1 cellular context compared by ENCODE assay signal in the genomic region with DNA sequence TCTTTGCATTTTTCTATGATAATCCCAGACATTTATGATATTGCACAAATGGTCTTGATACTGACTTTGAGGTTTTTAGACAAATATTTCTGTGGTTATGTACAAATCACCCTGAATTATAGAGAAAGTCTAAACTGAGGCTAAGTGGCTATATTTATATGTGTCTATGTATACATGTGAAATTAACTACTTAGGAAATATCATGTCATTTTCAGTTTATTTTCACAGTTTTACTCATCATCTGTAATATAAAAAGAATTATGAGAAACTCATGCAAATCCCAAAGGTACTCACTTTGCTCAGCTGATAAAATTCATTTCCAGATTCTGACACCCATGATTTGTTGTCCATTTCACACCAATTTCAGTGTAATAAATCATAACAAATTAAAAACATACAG.
TF ChIP-seq lines count a peak whose summit lies in the region.

No MANE protein-coding gene starts in this region.

TF ChIP-seq in GM12878, 131 proteins besides CTCF, POLR2A, EP300 and RAD21 (continued from another document and continues in another):
- TF ChIP-seq, protein P1, sequence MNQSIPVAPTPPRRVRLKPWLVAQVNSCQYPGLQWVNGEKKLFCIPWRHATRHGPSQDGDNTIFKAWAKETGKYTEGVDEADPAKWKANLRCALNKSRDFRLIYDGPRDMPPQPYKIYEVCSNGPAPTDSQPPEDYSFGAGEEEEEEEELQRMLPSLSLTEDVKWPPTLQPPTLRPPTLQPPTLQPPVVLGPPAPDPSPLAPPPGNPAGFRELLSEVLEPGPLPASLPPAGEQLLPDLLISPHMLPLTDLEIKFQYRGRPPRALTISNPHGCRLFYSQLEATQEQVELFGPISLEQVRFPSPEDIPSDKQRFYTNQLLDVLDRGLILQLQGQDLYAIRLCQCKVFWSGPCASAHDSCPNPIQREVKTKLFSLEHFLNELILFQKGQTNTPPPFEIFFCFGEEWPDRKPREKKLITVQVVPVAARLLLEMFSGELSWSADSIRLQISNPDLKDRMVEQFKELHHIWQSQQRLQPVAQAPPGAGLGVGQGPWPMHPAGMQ (IDR thresholded peaks at IDR 0.05; ENCODE audit: borderline replicate concordance), result no peak
- TF ChIP-seq, protein P2, sequence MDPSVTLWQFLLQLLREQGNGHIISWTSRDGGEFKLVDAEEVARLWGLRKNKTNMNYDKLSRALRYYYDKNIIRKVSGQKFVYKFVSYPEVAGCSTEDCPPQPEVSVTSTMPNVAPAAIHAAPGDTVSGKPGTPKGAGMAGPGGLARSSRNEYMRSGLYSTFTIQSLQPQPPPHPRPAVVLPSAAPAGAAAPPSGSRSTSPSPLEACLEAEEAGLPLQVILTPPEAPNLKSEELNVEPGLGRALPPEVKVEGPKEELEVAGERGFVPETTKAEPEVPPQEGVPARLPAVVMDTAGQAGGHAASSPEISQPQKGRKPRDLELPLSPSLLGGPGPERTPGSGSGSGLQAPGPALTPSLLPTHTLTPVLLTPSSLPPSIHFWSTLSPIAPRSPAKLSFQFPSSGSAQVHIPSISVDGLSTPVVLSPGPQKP (IDR thresholded peaks at IDR 0.05; ENCODE audit: low read depth, low read length), result no peak
- TF ChIP-seq, protein P3, sequence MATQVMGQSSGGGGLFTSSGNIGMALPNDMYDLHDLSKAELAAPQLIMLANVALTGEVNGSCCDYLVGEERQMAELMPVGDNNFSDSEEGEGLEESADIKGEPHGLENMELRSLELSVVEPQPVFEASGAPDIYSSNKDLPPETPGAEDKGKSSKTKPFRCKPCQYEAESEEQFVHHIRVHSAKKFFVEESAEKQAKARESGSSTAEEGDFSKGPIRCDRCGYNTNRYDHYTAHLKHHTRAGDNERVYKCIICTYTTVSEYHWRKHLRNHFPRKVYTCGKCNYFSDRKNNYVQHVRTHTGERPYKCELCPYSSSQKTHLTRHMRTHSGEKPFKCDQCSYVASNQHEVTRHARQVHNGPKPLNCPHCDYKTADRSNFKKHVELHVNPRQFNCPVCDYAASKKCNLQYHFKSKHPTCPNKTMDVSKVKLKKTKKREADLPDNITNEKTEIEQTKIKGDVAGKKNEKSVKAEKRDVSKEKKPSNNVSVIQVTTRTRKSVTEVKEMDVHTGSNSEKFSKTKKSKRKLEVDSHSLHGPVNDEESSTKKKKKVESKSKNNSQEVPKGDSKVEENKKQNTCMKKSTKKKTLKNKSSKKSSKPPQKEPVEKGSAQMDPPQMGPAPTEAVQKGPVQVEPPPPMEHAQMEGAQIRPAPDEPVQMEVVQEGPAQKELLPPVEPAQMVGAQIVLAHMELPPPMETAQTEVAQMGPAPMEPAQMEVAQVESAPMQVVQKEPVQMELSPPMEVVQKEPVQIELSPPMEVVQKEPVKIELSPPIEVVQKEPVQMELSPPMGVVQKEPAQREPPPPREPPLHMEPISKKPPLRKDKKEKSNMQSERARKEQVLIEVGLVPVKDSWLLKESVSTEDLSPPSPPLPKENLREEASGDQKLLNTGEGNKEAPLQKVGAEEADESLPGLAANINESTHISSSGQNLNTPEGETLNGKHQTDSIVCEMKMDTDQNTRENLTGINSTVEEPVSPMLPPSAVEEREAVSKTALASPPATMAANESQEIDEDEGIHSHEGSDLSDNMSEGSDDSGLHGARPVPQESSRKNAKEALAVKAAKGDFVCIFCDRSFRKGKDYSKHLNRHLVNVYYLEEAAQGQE (IDR thresholded peaks at IDR 0.05; ENCODE audit: low read depth, low read length), result no peak
- TF ChIP-seq ZZZ3 (IDR thresholded peaks at IDR 0.05; ENCODE audit: control insufficient read depth, insufficient read length, low read depth) (no peak), HCFC1 (IDR thresholded peaks at IDR 0.05; ENCODE audit: low read length) (no peak), NR2F1 (conservative IDR thresholded peaks at IDR 0.05) (peak; percentile 44; the same call in 1 of the 2 replicates), RELA (IDR thresholded peaks at IDR 0.05; ENCODE audit: borderline replicate concordance, partially characterized antibody) (no peak), SMAD5 (IDR thresholded peaks at IDR 0.05; ENCODE audit: low read depth) (no peak), SUZ12 (IDR thresholded peaks at IDR 0.05; ENCODE audit: unreplicated experiment) (no peak), NFIC (IDR thresholded peaks at IDR 0.05; ENCODE audit: low read depth, low read length) (peak; percentile 41; the same call in 1 of the 2 replicates), KAT2A (conservative IDR thresholded peaks at IDR 0.05; ENCODE audit: control insufficient read depth, low read depth, low read length) (no peak), SMAD1 (IDR thresholded peaks at IDR 0.05; ENCODE audit: low read depth, partially characterized antibody) (no peak), IKZF2 (IDR thresholded peaks at IDR 0.05) (peak in 1 of 2 experiments; percentile 57; a peak in 2 of 4 replicates), FOXM1 (IDR thresholded peaks at IDR 0.05; ENCODE audit: low read depth, low read length) (no peak), SRF (IDR thresholded peaks at IDR 0.05; ENCODE audit: low read depth in 2 of 2, low read length in 2 of 2) (no peak), MYB (IDR thresholded peaks at IDR 0.05; ENCODE audit: borderline replicate concordance, low read depth, low read length) (no peak), BCL11A (IDR thresholded peaks at IDR 0.05; ENCODE audit: low read depth, low read length) (no peak), CREB1 (IDR thresholded peaks at IDR 0.05; ENCODE audit: low read depth) (no peak), ASH2L (IDR thresholded peaks at IDR 0.05; ENCODE audit: borderline replicate concordance, low read depth) (no peak), SREBF2 (IDR thresholded peaks at IDR 0.05; ENCODE audit: low read length) (no peak), BHLHE40 (IDR thresholded peaks at IDR 0.05; ENCODE audit: borderline replicate concordance in 1 of 2, low read depth in 2 of 2, low read length in 1 of 2) (peak; percentile 19 to 35; a peak in 2 of 4 replicates), MTA2 (IDR thresholded peaks at IDR 0.05; ENCODE audit: low read depth) (peak; percentile 90), MYC (IDR thresholded peaks at IDR 0.05; ENCODE audit: insufficient read depth, insufficient read length, insufficient replicate concordance, low read length, severe bottlenecking) (no peak)
- TF ChIP-seq, protein P4, sequence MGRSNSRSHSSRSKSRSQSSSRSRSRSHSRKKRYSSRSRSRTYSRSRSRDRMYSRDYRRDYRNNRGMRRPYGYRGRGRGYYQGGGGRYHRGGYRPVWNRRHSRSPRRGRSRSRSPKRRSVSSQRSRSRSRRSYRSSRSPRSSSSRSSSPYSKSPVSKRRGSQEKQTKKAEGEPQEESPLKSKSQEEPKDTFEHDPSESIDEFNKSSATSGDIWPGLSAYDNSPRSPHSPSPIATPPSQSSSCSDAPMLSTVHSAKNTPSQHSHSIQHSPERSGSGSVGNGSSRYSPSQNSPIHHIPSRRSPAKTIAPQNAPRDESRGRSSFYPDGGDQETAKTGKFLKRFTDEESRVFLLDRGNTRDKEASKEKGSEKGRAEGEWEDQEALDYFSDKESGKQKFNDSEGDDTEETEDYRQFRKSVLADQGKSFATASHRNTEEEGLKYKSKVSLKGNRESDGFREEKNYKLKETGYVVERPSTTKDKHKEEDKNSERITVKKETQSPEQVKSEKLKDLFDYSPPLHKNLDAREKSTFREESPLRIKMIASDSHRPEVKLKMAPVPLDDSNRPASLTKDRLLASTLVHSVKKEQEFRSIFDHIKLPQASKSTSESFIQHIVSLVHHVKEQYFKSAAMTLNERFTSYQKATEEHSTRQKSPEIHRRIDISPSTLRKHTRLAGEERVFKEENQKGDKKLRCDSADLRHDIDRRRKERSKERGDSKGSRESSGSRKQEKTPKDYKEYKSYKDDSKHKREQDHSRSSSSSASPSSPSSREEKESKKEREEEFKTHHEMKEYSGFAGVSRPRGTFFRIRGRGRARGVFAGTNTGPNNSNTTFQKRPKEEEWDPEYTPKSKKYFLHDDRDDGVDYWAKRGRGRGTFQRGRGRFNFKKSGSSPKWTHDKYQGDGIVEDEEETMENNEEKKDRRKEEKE (IDR thresholded peaks at IDR 0.05), result no peak
- TF ChIP-seq, protein P5, sequence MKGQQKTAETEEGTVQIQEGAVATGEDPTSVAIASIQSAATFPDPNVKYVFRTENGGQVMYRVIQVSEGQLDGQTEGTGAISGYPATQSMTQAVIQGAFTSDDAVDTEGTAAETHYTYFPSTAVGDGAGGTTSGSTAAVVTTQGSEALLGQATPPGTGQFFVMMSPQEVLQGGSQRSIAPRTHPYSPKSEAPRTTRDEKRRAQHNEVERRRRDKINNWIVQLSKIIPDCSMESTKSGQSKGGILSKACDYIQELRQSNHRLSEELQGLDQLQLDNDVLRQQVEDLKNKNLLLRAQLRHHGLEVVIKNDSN (IDR thresholded peaks at IDR 0.05; ENCODE audit: borderline replicate concordance, extremely low read length, insufficient read depth, low read depth, low read length), result no peak
- TF ChIP-seq, protein P6, sequence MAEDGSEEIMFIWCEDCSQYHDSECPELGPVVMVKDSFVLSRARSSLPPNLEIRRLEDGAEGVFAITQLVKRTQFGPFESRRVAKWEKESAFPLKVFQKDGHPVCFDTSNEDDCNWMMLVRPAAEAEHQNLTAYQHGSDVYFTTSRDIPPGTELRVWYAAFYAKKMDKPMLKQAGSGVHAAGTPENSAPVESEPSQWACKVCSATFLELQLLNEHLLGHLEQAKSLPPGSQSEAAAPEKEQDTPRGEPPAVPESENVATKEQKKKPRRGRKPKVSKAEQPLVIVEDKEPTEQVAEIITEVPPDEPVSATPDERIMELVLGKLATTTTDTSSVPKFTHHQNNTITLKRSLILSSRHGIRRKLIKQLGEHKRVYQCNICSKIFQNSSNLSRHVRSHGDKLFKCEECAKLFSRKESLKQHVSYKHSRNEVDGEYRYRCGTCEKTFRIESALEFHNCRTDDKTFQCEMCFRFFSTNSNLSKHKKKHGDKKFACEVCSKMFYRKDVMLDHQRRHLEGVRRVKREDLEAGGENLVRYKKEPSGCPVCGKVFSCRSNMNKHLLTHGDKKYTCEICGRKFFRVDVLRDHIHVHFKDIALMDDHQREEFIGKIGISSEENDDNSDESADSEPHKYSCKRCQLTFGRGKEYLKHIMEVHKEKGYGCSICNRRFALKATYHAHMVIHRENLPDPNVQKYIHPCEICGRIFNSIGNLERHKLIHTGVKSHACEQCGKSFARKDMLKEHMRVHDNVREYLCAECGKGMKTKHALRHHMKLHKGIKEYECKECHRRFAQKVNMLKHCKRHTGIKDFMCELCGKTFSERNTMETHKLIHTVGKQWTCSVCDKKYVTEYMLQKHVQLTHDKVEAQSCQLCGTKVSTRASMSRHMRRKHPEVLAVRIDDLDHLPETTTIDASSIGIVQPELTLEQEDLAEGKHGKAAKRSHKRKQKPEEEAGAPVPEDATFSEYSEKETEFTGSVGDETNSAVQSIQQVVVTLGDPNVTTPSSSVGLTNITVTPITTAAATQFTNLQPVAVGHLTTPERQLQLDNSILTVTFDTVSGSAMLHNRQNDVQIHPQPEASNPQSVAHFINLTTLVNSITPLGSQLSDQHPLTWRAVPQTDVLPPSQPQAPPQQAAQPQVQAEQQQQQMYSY (CRISPR knock-in tag; IDR thresholded peaks at IDR 0.05), result no peak
- TF ChIP-seq, protein P7, sequence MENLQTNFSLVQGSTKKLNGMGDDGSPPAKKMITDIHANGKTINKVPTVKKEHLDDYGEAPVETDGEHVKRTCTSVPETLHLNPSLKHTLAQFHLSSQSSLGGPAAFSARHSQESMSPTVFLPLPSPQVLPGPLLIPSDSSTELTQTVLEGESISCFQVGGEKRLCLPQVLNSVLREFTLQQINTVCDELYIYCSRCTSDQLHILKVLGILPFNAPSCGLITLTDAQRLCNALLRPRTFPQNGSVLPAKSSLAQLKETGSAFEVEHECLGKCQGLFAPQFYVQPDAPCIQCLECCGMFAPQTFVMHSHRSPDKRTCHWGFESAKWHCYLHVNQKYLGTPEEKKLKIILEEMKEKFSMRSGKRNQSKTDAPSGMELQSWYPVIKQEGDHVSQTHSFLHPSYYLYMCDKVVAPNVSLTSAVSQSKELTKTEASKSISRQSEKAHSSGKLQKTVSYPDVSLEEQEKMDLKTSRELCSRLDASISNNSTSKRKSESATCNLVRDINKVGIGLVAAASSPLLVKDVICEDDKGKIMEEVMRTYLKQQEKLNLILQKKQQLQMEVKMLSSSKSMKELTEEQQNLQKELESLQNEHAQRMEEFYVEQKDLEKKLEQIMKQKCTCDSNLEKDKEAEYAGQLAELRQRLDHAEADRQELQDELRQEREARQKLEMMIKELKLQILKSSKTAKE (IDR thresholded peaks at IDR 0.05; ENCODE audit: low read depth, poor library complexity, severe bottlenecking), result peak; percentile 57
- TF ChIP-seq, protein P8, sequence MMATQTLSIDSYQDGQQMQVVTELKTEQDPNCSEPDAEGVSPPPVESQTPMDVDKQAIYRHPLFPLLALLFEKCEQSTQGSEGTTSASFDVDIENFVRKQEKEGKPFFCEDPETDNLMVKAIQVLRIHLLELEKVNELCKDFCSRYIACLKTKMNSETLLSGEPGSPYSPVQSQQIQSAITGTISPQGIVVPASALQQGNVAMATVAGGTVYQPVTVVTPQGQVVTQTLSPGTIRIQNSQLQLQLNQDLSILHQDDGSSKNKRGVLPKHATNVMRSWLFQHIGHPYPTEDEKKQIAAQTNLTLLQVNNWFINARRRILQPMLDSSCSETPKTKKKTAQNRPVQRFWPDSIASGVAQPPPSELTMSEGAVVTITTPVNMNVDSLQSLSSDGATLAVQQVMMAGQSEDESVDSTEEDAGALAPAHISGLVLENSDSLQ (IDR thresholded peaks at IDR 0.05), result no peak
- TF ChIP-seq, protein P9, sequence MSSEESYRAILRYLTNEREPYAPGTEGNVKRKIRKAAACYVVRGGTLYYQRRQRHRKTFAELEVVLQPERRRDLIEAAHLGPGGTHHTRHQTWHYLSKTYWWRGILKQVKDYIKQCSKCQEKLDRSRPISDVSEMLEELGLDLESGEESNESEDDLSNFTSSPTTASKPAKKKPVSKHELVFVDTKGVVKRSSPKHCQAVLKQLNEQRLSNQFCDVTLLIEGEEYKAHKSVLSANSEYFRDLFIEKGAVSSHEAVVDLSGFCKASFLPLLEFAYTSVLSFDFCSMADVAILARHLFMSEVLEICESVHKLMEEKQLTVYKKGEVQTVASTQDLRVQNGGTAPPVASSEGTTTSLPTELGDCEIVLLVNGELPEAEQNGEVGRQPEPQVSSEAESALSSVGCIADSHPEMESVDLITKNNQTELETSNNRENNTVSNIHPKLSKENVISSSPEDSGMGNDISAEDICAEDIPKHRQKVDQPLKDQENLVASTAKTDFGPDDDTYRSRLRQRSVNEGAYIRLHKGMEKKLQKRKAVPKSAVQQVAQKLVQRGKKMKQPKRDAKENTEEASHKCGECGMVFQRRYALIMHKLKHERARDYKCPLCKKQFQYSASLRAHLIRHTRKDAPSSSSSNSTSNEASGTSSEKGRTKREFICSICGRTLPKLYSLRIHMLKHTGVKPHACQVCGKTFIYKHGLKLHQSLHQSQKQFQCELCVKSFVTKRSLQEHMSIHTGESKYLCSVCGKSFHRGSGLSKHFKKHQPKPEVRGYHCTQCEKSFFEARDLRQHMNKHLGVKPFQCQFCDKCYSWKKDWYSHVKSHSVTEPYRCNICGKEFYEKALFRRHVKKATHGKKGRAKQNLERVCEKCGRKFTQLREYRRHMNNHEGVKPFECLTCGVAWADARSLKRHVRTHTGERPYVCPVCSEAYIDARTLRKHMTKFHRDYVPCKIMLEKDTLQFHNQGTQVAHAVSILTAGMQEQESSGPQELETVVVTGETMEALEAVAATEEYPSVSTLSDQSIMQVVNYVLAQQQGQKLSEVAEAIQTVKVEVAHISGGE (CRISPR knock-in tag; IDR thresholded peaks at IDR 0.05), result no peak
- TF ChIP-seq, protein P10, sequence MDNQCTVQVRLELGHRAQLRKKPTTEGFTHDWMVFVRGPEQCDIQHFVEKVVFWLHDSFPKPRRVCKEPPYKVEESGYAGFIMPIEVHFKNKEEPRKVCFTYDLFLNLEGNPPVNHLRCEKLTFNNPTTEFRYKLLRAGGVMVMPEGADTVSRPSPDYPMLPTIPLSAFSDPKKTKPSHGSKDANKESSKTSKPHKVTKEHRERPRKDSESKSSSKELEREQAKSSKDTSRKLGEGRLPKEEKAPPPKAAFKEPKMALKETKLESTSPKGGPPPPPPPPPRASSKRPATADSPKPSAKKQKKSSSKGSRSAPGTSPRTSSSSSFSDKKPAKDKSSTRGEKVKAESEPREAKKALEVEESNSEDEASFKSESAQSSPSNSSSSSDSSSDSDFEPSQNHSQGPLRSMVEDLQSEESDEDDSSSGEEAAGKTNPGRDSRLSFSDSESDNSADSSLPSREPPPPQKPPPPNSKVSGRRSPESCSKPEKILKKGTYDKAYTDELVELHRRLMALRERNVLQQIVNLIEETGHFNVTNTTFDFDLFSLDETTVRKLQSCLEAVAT (IDR thresholded peaks at IDR 0.05), result no peak
